15 cellular contexts compared by ENCODE assay signal in the genomic region with DNA sequence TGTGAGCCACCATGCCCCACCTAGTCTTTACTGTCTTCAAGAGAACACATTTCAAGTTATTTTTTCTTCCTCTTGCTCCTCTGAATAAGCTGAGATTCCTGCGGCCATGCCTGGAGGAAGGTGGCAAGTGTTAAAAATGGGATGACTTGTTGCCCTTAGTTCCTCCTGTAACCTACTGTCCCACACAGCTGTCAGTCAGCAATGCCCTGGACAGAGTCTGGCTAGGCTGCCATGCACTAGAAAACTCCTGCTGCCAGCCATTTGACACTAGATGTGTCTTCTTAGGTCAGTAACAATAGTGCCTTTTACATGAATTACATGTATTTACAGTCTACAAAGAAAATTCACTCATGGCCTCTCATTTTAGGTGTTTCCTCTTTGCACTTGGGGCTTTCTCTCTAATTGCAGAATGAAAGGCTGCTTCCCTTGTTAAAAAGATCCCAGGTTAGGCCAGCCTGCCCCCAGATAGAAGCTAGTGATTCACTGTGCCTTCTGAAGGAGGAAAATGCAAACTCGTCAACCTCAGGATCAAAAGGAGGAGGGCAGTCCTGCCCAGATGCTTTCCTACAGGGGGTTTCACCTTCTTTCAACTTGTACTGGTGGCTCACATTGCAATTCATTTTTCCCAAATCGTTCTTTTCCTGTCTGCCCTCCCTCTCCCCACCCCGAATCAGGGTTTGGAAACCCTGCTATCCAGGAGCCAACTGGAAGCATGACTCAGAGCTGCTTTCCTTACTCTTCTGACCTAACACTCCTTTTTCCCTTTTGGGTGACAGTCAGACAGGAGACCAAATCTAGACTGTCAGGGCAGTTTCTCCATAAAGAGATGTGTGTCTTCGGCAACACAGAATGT.
DNase-seq lines count a peak whose midpoint lies in the region; ATAC-seq and TF ChIP-seq lines count a peak whose summit lies in the region.
"Had no signal": no experiment of that assay in that cellular context is flagged by ENCODE, and none has a peak within 500 bp of the region (broad histone marks: within the 10 kb centered on the region; RNA-seq: fewer than 3 reads in every experiment).

No MANE protein-coding gene starts in this region.

- DNase-seq in Right ventricle myocardium superior (no peak), left ventricle myocardium inferior (no peak), PC-9 (no peak), fibroblast of mammary gland (ENCODE audit: low read depth) (peak; percentile 59), substantia nigra (lab: John Stamatoyannopoulos, UW) (peak in 2 of 49 donors; percentile 5 to 27), Ammon's horn (ENCODE audit: low spot score) (no peak)
- DNase-seq: activated CD4-positive, CD25-positive, alpha-beta regulatory T cell; activated T-cell treated with anti-CD3 and anti-CD28 coated beads, Interleukin-2, amount 50 U/mL, for 4 hours; AML-193; NCI-H1105 treated with DMSO at 0.1 percent for 48 hours; stimulated activated CD4-positive, alpha-beta T cell treated with anti-CD3 and anti-CD28 coated beads, Interleukin-2, amount 100 ng/mL, for 24 hours had no signal

- H3F3A ChIP-seq in PC-9 (ENCODE audit: insufficient read depth, low read depth), result no peaks in the 10 kb centered on the region

- no peaks in the 10 kb centered on the region for H3K9me3 ChIP-seq in left ventricle myocardium inferior (replicated peaks)
- no peaks in the 10 kb centered on the region for H3K9me3 ChIP-seq in PC-9 (ENCODE audit: insufficient read depth, low read depth)
- H3K9me3 ChIP-seq: ascending aorta had no signal

- peak overlapping the region; percentile 42 for H3K4me2 ChIP-seq in PC-9

- peaks cover 21% of the 10 kb centered on the region for H3K27me3 ChIP-seq in left ventricle myocardium inferior (ENCODE audit: low read depth)
- H3K27me3 ChIP-seq in PC-9 (ENCODE audit: insufficient read depth, low read depth), result no peaks in the 10 kb centered on the region

- no peak overlapping the region for H2AFZ ChIP-seq in PC-9

- intact Hi-C loops in Right ventricle myocardium superior (cut with DNase I), result no loop called here
- intact Hi-C loops in left ventricle myocardium inferior (cut with micrococcal nuclease), result no loop called here
- intact Hi-C loops in PC-9 (cut with micrococcal nuclease; ENCODE audit: unreplicated experiment), result no loop called here

- CTCF ChIA-PET in PC-9 (lab: Charles Lee), result no interaction called here

- no TSS peak for BruUV-seq in PC-9 (replicated peaks; lab: Mats Ljungman, UMichigan)

- no peak overlapping the region for H3K27ac ChIP-seq in left ventricle myocardium inferior (replicated peaks)
- no peak overlapping the region for H3K27ac ChIP-seq in PC-9
- peak overlapping the region; percentile 17 for H3K27ac ChIP-seq in substantia nigra (ENCODE audit: low read depth, low read length, poor library complexity, severe bottlenecking)
- H3K27ac ChIP-seq: ascending aorta had no signal

- H4K20me1 ChIP-seq in PC-9 (ENCODE audit: insufficient read depth), result no peaks in the 10 kb centered on the region

- no peaks in the 10 kb centered on the region for H3K9me2 ChIP-seq in PC-9 (ENCODE audit: insufficient read depth)

- ATAC-seq in Right ventricle myocardium superior (ENCODE audit: poor library complexity) (peak; percentile 52), GM19395 (IDR thresholded peaks at IDR 0.05; ENCODE audit: unreplicated experiment) (no peak), HG03354 (IDR thresholded peaks at IDR 0.05; ENCODE audit: poor library complexity, severe bottlenecking, unreplicated experiment) (no peak)
- ATAC-seq: activated T-cell treated with anti-CD3 and anti-CD28 coated beads, Interleukin-2, amount 50 U/mL, for 4 hours; stimulated activated effector memory CD8-positive, alpha-beta T cell treated with anti-CD3 and anti-CD28 coated beads, Interleukin-12 subunit alpha, Interleukin-12 subunit beta, amount 100 ng/mL, for 72 hours had no signal

- POLR2A ChIA-PET in PC-9 (lab: Charles Lee; ENCODE audit: unreplicated experiment), result no interaction called here

- TF ChIP-seq CTCF in left ventricle myocardium inferior (IDR thresholded peaks at IDR 0.05; ENCODE audit: borderline replicate concordance), result no peak
- TF ChIP-seq CTCF in PC-9 (conservative IDR thresholded peaks at IDR 0.05), result no peak
- no peak for TF ChIP-seq CTCF in fibroblast of mammary gland (conservative IDR thresholded peaks at IDR 0.05; ENCODE audit: control insufficient read depth, insufficient read depth, low read depth, low read length)

- H3K79me2 ChIP-seq in PC-9 (ENCODE audit: low read depth), result no peaks in the 10 kb centered on the region

- peaks cover 7% of the 10 kb centered on the region for H3K4me1 ChIP-seq in left ventricle myocardium inferior
- H3K4me1 ChIP-seq in PC-9 (replicated peaks; ENCODE audit: insufficient read depth), result peaks cover 9% of the 10 kb centered on the region; the same call in 1 of the 2 replicates
- H3K4me1 ChIP-seq: ascending aorta had no signal

- H3K4me3 ChIP-seq in left ventricle myocardium inferior (no peak overlapping the region), PC-9 (no peak overlapping the region), fibroblast of mammary gland (ENCODE audit: control insufficient read depth, low read depth, low read length) (no peak overlapping the region)
- H3K4me3 ChIP-seq: ascending aorta had no signal

- H3K36me3 ChIP-seq in left ventricle myocardium inferior, result no peaks in the 10 kb centered on the region
- no peaks in the 10 kb centered on the region for H3K36me3 ChIP-seq in PC-9 (ENCODE audit: low read depth)
- H3K36me3 ChIP-seq: ascending aorta had no signal
